Comparison of ENCODE assay signal across 2 cellular contexts in the genomic region with DNA sequence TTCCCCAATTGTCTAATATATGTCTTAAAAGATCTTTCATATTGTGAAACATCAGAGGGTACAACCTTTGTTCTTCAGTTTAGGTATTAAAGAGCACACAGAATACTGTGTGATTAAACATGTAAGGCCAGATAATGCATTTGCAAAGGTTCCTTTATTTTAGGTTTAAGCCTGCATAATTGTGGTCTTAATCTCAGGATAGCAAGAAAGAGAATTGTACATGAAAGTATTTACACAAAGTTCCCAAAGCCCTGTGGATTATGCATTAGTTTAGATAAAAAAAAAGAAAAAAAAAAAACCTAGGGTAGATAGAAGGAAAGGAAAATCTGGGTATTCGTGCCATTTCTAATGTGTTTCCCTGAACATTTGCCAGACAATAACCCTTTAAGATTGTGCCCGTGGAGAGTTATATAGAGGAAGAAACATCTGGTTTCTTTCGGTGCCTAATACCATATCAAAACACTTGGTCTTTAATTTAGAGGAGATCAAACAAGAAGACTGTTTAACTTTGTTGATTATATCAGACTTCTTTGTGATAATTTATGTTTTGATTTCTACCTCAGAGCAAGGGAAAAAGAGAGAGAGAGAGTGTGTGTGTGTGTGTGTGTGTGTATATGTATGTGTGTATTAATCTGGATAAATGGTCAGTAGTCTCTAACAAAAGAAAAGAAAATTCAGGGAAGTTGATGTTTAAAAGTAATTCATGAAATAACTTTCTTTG.
TF ChIP-seq lines count a peak whose summit lies in the region.

No MANE protein-coding gene starts in this region.

TF ChIP-seq in GM23338, 12 proteins besides CTCF, POLR2A, EP300 and RAD21 (continues in another document):
- no peak for TF ChIP-seq NANOG (IDR thresholded peaks at IDR 0.05; ENCODE audit: borderline replicate concordance)
- TF ChIP-seq, protein P1, sequence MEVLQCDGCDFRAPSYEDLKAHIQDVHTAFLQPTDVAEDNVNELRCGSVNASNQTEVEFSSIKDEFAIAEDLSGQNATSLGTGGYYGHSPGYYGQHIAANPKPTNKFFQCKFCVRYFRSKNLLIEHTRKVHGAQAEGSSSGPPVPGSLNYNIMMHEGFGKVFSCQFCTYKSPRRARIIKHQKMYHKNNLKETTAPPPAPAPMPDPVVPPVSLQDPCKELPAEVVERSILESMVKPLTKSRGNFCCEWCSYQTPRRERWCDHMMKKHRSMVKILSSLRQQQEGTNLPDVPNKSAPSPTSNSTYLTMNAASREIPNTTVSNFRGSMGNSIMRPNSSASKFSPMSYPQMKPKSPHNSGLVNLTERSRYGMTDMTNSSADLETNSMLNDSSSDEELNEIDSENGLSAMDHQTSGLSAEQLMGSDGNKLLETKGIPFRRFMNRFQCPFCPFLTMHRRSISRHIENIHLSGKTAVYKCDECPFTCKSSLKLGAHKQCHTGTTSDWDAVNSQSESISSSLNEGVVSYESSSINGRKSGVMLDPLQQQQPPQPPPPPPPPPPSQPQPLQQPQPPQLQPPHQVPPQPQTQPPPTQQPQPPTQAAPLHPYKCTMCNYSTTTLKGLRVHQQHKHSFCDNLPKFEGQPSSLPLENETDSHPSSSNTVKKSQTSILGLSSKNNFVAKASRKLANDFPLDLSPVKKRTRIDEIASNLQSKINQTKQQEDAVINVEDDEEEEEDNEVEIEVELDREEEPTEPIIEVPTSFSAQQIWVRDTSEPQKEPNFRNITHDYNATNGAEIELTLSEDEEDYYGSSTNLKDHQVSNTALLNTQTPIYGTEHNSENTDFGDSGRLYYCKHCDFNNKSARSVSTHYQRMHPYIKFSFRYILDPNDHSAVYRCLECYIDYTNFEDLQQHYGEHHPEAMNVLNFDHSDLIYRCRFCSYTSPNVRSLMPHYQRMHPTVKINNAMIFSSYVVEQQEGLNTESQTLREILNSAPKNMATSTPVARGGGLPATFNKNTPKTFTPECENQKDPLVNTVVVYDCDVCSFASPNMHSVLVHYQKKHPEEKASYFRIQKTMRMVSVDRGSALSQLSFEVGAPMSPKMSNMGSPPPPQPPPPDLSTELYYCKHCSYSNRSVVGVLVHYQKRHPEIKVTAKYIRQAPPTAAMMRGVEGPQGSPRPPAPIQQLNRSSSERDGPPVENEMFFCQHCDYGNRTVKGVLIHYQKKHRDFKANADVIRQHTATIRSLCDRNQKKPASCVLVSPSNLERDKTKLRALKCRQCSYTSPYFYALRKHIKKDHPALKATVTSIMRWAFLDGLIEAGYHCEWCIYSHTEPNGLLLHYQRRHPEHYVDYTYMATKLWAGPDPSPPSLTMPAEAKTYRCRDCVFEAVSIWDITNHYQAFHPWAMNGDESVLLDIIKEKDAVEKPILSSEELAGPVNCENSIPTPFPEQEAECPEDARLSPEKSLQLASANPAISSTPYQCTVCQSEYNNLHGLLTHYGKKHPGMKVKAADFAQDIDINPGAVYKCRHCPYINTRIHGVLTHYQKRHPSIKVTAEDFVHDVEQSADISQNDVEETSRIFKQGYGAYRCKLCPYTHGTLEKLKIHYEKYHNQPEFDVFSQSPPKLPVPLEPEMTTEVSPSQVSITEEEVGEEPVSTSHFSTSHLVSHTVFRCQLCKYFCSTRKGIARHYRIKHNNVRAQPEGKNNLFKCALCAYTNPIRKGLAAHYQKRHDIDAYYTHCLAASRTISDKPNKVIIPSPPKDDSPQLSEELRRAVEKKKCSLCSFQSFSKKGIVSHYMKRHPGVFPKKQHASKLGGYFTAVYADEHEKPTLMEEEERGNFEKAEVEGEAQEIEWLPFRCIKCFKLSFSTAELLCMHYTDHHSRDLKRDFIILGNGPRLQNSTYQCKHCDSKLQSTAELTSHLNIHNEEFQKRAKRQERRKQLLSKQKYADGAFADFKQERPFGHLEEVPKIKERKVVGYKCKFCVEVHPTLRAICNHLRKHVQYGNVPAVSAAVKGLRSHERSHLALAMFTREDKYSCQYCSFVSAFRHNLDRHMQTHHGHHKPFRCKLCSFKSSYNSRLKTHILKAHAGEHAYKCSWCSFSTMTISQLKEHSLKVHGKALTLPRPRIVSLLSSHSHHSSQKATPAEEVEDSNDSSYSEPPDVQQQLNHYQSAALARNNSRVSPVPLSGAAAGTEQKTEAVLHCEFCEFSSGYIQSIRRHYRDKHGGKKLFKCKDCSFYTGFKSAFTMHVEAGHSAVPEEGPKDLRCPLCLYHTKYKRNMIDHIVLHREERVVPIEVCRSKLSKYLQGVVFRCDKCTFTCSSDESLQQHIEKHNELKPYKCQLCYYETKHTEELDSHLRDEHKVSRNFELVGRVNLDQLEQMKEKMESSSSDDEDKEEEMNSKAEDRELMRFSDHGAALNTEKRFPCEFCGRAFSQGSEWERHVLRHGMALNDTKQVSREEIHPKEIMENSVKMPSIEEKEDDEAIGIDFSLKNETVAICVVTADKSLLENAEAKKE (CRISPR knock-in tag; IDR thresholded peaks at IDR 0.05) = no peak
- TF ChIP-seq EZH2phosphoT487 (IDR thresholded peaks at IDR 0.05; ENCODE audit: unreplicated experiment) = no peak
- TF ChIP-seq, protein P2, sequence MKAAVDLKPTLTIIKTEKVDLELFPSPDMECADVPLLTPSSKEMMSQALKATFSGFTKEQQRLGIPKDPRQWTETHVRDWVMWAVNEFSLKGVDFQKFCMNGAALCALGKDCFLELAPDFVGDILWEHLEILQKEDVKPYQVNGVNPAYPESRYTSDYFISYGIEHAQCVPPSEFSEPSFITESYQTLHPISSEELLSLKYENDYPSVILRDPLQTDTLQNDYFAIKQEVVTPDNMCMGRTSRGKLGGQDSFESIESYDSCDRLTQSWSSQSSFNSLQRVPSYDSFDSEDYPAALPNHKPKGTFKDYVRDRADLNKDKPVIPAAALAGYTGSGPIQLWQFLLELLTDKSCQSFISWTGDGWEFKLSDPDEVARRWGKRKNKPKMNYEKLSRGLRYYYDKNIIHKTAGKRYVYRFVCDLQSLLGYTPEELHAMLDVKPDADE (IDR thresholded peaks at IDR 0.05) = no peak
- TF ChIP-seq ZNF331 (CRISPR knock-in tag; IDR thresholded peaks at IDR 0.05; ENCODE audit: low read depth) = no peak
- TF ChIP-seq CREB1 (CRISPR knock-in tag; IDR thresholded peaks at IDR 0.05; ENCODE audit: low read depth) = no peak
- no peak for TF ChIP-seq JUNB (IDR thresholded peaks at IDR 0.05; ENCODE audit: unreplicated experiment)
- no peak for TF ChIP-seq POLR2AphosphoS5 (IDR thresholded peaks at IDR 0.05; ENCODE audit: low read depth)

TF ChIP-seq in H1, 55 proteins besides CTCF, POLR2A, EP300 and RAD21:
- TF ChIP-seq POU5F1 (IDR thresholded peaks at IDR 0.05; ENCODE audit: low read depth, low read length) = no peak
- no peak for TF ChIP-seq TAF7 (optimal IDR thresholded peaks at IDR 0.05; ENCODE audit: borderline replicate concordance, low read depth, low read length)
- no peak for TF ChIP-seq RNF2 (IDR thresholded peaks at IDR 0.05; ENCODE audit: borderline replicate concordance, low read depth, low read length, missing control alignments, poor library complexity, severe bottlenecking)
- no peak for TF ChIP-seq YY1 (IDR thresholded peaks at IDR 0.05; ENCODE audit: low read depth, low read length)
- no peak for TF ChIP-seq CHD2 (IDR thresholded peaks at IDR 0.05; ENCODE audit: low read length)
- TF ChIP-seq, protein P3, sequence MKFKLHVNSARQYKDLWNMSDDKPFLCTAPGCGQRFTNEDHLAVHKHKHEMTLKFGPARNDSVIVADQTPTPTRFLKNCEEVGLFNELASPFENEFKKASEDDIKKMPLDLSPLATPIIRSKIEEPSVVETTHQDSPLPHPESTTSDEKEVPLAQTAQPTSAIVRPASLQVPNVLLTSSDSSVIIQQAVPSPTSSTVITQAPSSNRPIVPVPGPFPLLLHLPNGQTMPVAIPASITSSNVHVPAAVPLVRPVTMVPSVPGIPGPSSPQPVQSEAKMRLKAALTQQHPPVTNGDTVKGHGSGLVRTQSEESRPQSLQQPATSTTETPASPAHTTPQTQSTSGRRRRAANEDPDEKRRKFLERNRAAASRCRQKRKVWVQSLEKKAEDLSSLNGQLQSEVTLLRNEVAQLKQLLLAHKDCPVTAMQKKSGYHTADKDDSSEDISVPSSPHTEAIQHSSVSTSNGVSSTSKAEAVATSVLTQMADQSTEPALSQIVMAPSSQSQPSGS (IDR thresholded peaks at IDR 0.05; ENCODE audit: low read length) = no peak
- no peak for TF ChIP-seq BACH1 (IDR thresholded peaks at IDR 0.05; ENCODE audit: low read length)
- TF ChIP-seq, protein P4, sequence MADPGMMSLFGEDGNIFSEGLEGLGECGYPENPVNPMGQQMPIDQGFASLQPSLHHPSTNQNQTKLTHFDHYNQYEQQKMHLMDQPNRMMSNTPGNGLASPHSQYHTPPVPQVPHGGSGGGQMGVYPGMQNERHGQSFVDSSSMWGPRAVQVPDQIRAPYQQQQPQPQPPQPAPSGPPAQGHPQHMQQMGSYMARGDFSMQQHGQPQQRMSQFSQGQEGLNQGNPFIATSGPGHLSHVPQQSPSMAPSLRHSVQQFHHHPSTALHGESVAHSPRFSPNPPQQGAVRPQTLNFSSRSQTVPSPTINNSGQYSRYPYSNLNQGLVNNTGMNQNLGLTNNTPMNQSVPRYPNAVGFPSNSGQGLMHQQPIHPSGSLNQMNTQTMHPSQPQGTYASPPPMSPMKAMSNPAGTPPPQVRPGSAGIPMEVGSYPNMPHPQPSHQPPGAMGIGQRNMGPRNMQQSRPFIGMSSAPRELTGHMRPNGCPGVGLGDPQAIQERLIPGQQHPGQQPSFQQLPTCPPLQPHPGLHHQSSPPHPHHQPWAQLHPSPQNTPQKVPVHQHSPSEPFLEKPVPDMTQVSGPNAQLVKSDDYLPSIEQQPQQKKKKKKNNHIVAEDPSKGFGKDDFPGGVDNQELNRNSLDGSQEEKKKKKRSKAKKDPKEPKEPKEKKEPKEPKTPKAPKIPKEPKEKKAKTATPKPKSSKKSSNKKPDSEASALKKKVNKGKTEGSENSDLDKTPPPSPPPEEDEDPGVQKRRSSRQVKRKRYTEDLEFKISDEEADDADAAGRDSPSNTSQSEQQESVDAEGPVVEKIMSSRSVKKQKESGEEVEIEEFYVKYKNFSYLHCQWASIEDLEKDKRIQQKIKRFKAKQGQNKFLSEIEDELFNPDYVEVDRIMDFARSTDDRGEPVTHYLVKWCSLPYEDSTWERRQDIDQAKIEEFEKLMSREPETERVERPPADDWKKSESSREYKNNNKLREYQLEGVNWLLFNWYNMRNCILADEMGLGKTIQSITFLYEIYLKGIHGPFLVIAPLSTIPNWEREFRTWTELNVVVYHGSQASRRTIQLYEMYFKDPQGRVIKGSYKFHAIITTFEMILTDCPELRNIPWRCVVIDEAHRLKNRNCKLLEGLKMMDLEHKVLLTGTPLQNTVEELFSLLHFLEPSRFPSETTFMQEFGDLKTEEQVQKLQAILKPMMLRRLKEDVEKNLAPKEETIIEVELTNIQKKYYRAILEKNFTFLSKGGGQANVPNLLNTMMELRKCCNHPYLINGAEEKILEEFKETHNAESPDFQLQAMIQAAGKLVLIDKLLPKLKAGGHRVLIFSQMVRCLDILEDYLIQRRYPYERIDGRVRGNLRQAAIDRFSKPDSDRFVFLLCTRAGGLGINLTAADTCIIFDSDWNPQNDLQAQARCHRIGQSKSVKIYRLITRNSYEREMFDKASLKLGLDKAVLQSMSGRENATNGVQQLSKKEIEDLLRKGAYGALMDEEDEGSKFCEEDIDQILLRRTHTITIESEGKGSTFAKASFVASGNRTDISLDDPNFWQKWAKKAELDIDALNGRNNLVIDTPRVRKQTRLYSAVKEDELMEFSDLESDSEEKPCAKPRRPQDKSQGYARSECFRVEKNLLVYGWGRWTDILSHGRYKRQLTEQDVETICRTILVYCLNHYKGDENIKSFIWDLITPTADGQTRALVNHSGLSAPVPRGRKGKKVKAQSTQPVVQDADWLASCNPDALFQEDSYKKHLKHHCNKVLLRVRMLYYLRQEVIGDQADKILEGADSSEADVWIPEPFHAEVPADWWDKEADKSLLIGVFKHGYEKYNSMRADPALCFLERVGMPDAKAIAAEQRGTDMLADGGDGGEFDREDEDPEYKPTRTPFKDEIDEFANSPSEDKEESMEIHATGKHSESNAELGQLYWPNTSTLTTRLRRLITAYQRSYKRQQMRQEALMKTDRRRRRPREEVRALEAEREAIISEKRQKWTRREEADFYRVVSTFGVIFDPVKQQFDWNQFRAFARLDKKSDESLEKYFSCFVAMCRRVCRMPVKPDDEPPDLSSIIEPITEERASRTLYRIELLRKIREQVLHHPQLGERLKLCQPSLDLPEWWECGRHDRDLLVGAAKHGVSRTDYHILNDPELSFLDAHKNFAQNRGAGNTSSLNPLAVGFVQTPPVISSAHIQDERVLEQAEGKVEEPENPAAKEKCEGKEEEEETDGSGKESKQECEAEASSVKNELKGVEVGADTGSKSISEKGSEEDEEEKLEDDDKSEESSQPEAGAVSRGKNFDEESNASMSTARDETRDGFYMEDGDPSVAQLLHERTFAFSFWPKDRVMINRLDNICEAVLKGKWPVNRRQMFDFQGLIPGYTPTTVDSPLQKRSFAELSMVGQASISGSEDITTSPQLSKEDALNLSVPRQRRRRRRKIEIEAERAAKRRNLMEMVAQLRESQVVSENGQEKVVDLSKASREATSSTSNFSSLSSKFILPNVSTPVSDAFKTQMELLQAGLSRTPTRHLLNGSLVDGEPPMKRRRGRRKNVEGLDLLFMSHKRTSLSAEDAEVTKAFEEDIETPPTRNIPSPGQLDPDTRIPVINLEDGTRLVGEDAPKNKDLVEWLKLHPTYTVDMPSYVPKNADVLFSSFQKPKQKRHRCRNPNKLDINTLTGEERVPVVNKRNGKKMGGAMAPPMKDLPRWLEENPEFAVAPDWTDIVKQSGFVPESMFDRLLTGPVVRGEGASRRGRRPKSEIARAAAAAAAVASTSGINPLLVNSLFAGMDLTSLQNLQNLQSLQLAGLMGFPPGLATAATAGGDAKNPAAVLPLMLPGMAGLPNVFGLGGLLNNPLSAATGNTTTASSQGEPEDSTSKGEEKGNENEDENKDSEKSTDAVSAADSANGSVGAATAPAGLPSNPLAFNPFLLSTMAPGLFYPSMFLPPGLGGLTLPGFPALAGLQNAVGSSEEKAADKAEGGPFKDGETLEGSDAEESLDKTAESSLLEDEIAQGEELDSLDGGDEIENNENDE (IDR thresholded peaks at IDR 0.05; ENCODE audit: insufficient replicate concordance, low read length) = no peak
- no peak for TF ChIP-seq CHD1 (IDR thresholded peaks at IDR 0.05; ENCODE audit: low read depth, low read length)
- TF ChIP-seq ASH2L (IDR thresholded peaks at IDR 0.05; ENCODE audit: low read length) = no peak
- no peak for TF ChIP-seq SRF (IDR thresholded peaks at IDR 0.05; ENCODE audit: low read depth, low read length)
- TF ChIP-seq KDM5A (IDR thresholded peaks at IDR 0.05; ENCODE audit: low read length) = no peak
- no peak for TF ChIP-seq KDM1A (IDR thresholded peaks at IDR 0.05; ENCODE audit: borderline replicate concordance, low read length)
- no peak for TF ChIP-seq HDAC6 (IDR thresholded peaks at IDR 0.05; ENCODE audit: low read depth, low read length)
- no peak for TF ChIP-seq HDAC2 (IDR thresholded peaks at IDR 0.05; ENCODE audit: borderline replicate concordance in 1 of 2, low read depth in 2 of 2, low read length in 2 of 2)
- no peak for TF ChIP-seq TBP (IDR thresholded peaks at IDR 0.05; ENCODE audit: low read depth, low read length)
- TF ChIP-seq BRCA1 (IDR thresholded peaks at IDR 0.05; ENCODE audit: low read depth, low read length) = no peak
- no peak for TF ChIP-seq JUND (IDR thresholded peaks at IDR 0.05; ENCODE audit: low read length)
